In the genomic region with DNA sequence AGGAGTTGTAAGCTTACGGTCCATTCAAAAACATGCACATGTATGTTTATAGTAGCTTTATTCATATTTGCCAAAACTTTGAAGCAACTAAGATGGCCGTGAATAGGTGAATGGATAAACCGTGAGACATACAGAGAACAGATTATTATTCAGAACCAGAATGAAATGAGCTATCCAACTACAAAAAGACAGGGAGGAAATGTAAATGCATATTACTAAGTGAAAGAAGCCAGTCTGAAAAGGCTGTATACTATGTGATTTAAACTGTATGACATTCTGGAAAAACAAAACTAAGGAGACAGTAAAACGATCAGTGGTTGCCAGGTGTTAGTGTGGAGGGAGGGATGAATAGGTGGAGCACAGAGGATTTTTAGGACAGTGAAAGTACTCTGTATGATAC, we compare ENCODE assay signal across 16 cellular contexts. TPM values are rescaled to one million over a fixed set of nuclear protein-coding genes. Genes with fewer than 3 reads are reported as not detected.
DNase-seq lines count a peak whose midpoint lies in the region; ATAC-seq lines count a peak whose summit lies in the region.
"Had no signal": no experiment of that assay in that cellular context is flagged by ENCODE, and none has a peak within 500 bp of the region (broad histone marks: within the 10 kb centered on the region; RNA-seq: fewer than 3 reads in every experiment).

No MANE protein-coding gene starts in this region.

- H3K4me3 Mint-ChIP-seq in T-helper 2 cell treated with Interferon-gamma antibody and Interleukin-4, amounts not matched to agents 5 μg/mL and 100 μg/mL, for 36 hours: peak overlapping the region; percentile 60
- H3K4me3 Mint-ChIP-seq in activated naive CD4-positive, alpha-beta T cell treated with anti-CD3 and anti-CD28 coated beads for 36 hours: no peak overlapping the region
- peak overlapping the region; percentile 66 for H3K4me3 Mint-ChIP-seq in activated T-helper 17 cell treated with anti-CD3 and anti-CD28 coated beads, Interleukin-2, amount 50 U/mL, for 72 hours
- peak overlapping the region; percentile 30 for H3K4me3 Mint-ChIP-seq in stimulated activated effector memory CD8-positive, alpha-beta T cell treated with anti-CD3 and anti-CD28 coated beads, Interleukin-12 subunit alpha, Interleukin-12 subunit beta, amount 100 ng/mL, for 72 hours
- H3K4me3 Mint-ChIP-seq: B cell, HFFc6 had no signal

- no peak for DNase-seq in T-helper 2 cell treated with Interferon-gamma antibody and Interleukin-4, amounts not matched to agents 5 μg/mL and 100 μg/mL, for 36 hours (ENCODE audit: low spot score)
- no peak for DNase-seq in T-helper 2 cell
- DNase-seq in activated naive CD4-positive, alpha-beta T cell treated with anti-CD3 and anti-CD28 coated beads for 36 hours: no peak
- DNase-seq in activated naive CD4-positive, alpha-beta T cell (lab: John Stamatoyannopoulos, UW): no peak
- DNase-seq in stimulated activated effector memory CD8-positive, alpha-beta T cell treated with anti-CD3 and anti-CD28 coated beads, Interleukin-12 subunit alpha, Interleukin-12 subunit beta, amount 100 ng/mL, for 72 hours (ENCODE audit: low spot score in 2 of 2): no peak
- no peak for DNase-seq in SKM-1 treated with dmso at 0.1 percent for 144 hours (lab: John Stamatoyannopoulos, UW; ENCODE audit: unreplicated experiment)
- DNase-seq: 8988T, DMS79 treated with DMSO at 0.1 percent for 48 hours, KG1, NCI-H1694 treated with DMSO at 0.1 percent for 48 hours, NCI-H510A, NCI-H774 had no signal

- no peaks in the 10 kb centered on the region for H3K27me3 Mint-ChIP-seq in T-helper 2 cell treated with Interferon-gamma antibody and Interleukin-4, amounts not matched to agents 5 μg/mL and 100 μg/mL, for 36 hours (ENCODE audit: low read depth)
- H3K27me3 Mint-ChIP-seq in activated naive CD4-positive, alpha-beta T cell treated with anti-CD3 and anti-CD28 coated beads for 36 hours (ENCODE audit: low read depth): no peaks in the 10 kb centered on the region
- no peaks in the 10 kb centered on the region for H3K27me3 Mint-ChIP-seq in activated T-helper 17 cell treated with anti-CD3 and anti-CD28 coated beads, Interleukin-2, amount 50 U/mL, for 72 hours

- peaks cover 14% of the 10 kb centered on the region for H3K9me3 Mint-ChIP-seq in T-helper 2 cell treated with Interferon-gamma antibody and Interleukin-4, amounts not matched to agents 5 μg/mL and 100 μg/mL, for 36 hours
- peaks cover 2% of the 10 kb centered on the region for H3K9me3 Mint-ChIP-seq in activated naive CD4-positive, alpha-beta T cell treated with anti-CD3 and anti-CD28 coated beads for 36 hours
- H3K9me3 Mint-ChIP-seq in activated T-helper 17 cell treated with anti-CD3 and anti-CD28 coated beads, Interleukin-2, amount 50 U/mL, for 72 hours: no peaks in the 10 kb centered on the region
- peaks cover 6% of the 10 kb centered on the region for H3K9me3 Mint-ChIP-seq in stimulated activated effector memory CD8-positive, alpha-beta T cell treated with anti-CD3 and anti-CD28 coated beads, Interleukin-12 subunit alpha, Interleukin-12 subunit beta, amount 100 ng/mL, for 72 hours
- H3K9me3 Mint-ChIP-seq: HFFc6 had no signal

- peaks cover 81% of the 10 kb centered on the region for H3K4me1 Mint-ChIP-seq in T-helper 2 cell treated with Interferon-gamma antibody and Interleukin-4, amounts not matched to agents 5 μg/mL and 100 μg/mL, for 36 hours (ENCODE audit: low read depth)
- peaks cover 87% of the 10 kb centered on the region for H3K4me1 Mint-ChIP-seq in activated naive CD4-positive, alpha-beta T cell treated with anti-CD3 and anti-CD28 coated beads for 36 hours (ENCODE audit: low read depth)
- peaks cover 53% of the 10 kb centered on the region for H3K4me1 Mint-ChIP-seq in activated T-helper 17 cell treated with anti-CD3 and anti-CD28 coated beads, Interleukin-2, amount 50 U/mL, for 72 hours
- H3K4me1 Mint-ChIP-seq in stimulated activated effector memory CD8-positive, alpha-beta T cell treated with anti-CD3 and anti-CD28 coated beads, Interleukin-12 subunit alpha, Interleukin-12 subunit beta, amount 100 ng/mL, for 72 hours: peaks cover 62% of the 10 kb centered on the region
- H3K4me1 Mint-ChIP-seq: B cell had no signal

- peaks cover 66% of the 10 kb centered on the region for H3K36me3 Mint-ChIP-seq in T-helper 2 cell treated with Interferon-gamma antibody and Interleukin-4, amounts not matched to agents 5 μg/mL and 100 μg/mL, for 36 hours (ENCODE audit: low read depth)
- peaks cover 7% of the 10 kb centered on the region for H3K36me3 Mint-ChIP-seq in activated naive CD4-positive, alpha-beta T cell treated with anti-CD3 and anti-CD28 coated beads for 36 hours (ENCODE audit: low read depth)
- peaks cover 28% of the 10 kb centered on the region for H3K36me3 Mint-ChIP-seq in activated T-helper 17 cell treated with anti-CD3 and anti-CD28 coated beads, Interleukin-2, amount 50 U/mL, for 72 hours (ENCODE audit: low read depth)
- peaks cover 7% of the 10 kb centered on the region for H3K36me3 Mint-ChIP-seq in stimulated activated effector memory CD8-positive, alpha-beta T cell treated with anti-CD3 and anti-CD28 coated beads, Interleukin-12 subunit alpha, Interleukin-12 subunit beta, amount 100 ng/mL, for 72 hours

- peak; percentile 67 for ATAC-seq in activated T-helper 17 cell treated with anti-CD3 and anti-CD28 coated beads, Interleukin-2, amount 50 U/mL, for 72 hours (replicated peaks)
- ATAC-seq in stimulated activated effector memory CD8-positive, alpha-beta T cell treated with anti-CD3 and anti-CD28 coated beads, Interleukin-12 subunit alpha, Interleukin-12 subunit beta, amount 100 ng/mL, for 72 hours: peak; percentile 76
- no peak for ATAC-seq in HG02973 (IDR thresholded peaks at IDR 0.05; ENCODE audit: unreplicated experiment)

- CTCF ChIA-PET in activated naive CD4-positive, alpha-beta T cell treated with anti-CD3 and anti-CD28 coated beads for 36 hours (lab: Charles Lee): interaction anchor here (0.7 to 3.8 kb wide), 4 partner anchors 11 to 30 kb away, joined by 3 to 25 read pairs (median 5); a partner anchor contains a TSS

- peak overlapping the region; percentile 64 for H3K27ac Mint-ChIP-seq in T-helper 2 cell treated with Interferon-gamma antibody and Interleukin-4, amounts not matched to agents 5 μg/mL and 100 μg/mL, for 36 hours
- H3K27ac Mint-ChIP-seq in activated naive CD4-positive, alpha-beta T cell treated with anti-CD3 and anti-CD28 coated beads for 36 hours: peak overlapping the region; percentile 81
- H3K27ac Mint-ChIP-seq in activated T-helper 17 cell treated with anti-CD3 and anti-CD28 coated beads, Interleukin-2, amount 50 U/mL, for 72 hours: peak overlapping the region; percentile 85
- peak overlapping the region; percentile 41 for H3K27ac Mint-ChIP-seq in stimulated activated effector memory CD8-positive, alpha-beta T cell treated with anti-CD3 and anti-CD28 coated beads, Interleukin-12 subunit alpha, Interleukin-12 subunit beta, amount 100 ng/mL, for 72 hours
- H3K27ac Mint-ChIP-seq: B cell, HFFc6 had no signal

- intact Hi-C loops in activated naive CD4-positive, alpha-beta T cell treated with anti-CD3 and anti-CD28 coated beads for 36 hours (cut with micrococcal nuclease): loop anchor here (1.0 kb wide), 3 partner anchors 9 to 50 kb away; a partner anchor contains a TSS

RNA-seq across cellular contexts. Expression of a gene that starts 19.9 kb away (rescaled TPM):
- total RNA-seq in activated naive CD4-positive, alpha-beta T cell treated with anti-CD3 and anti-CD28 coated beads for 36 hours: 10 to 100 TPM; 89.5 to 90.8 TPM
- 100 to 1,000 TPM in 1 of 2 donors, 10 to 100 TPM in 1; 80.6 to 129 TPM for total RNA-seq in activated T-helper 17 cell treated with anti-CD3 and anti-CD28 coated beads, Interleukin-2, amount 50 U/mL, for 72 hours
